8 cellular contexts compared by ENCODE assay signal in the genomic region with DNA sequence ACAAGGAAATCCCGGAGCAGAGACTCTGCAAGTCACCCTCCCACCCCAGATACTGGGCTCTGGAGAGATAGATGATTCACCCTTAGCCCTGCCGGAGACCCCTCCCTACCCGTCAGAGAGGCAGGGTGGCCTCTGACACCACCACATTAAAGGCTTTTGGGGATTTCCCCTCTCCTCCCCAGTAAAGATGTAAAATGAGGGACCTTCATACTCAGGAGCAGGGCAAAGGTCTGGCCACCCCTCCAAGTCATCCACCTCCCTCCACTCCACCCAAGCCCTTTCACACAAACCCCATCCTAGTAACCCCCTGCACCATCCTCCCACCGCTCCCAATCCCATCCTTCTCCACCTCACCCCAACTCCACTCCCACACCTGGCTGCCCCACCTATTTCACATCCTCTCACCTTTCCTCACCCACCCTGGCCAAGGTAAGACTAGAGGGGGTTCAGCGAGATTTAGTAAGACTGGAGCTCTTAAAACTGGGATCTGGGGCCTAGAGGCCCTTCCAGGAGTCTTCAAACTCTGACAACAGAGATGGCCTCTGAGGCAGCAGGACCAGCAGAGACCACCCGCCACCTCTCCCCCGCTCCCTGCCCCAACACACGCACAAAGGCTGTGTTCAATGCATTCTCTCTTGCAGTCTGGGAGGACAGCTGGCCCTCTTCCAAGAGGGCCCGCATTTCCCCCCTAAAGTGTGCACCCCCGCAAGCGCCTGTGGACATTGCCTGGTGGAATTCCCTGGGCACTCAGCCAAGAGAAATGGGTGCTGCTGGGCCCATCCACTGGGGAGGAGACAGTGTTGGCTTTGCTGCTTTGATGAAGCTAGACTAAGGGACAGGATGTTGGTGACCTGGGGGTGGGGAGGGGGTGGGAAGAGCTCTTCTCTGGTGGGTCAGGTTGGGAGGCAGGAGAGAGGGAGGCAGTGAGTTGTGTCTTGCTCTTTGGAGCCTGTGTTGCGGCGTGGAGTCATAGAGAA. TPM values are rescaled to one million over a fixed set of nuclear protein-coding genes. Genes with fewer than 3 reads are reported as not detected.
DNase-seq lines count a peak whose midpoint lies in the region; ATAC-seq, FAIRE-seq and TF ChIP-seq lines count a peak whose summit lies in the region.

No MANE protein-coding gene starts in this region.

- peak overlapping the region; percentile 80 for H3K4me2 ChIP-seq in osteoblast (ENCODE audit: insufficient read depth, low read length)

- no peak overlapping the region for H2AFZ ChIP-seq in osteoblast (ENCODE audit: low read length)

- peak overlapping the region; percentile 94 for H3K4me3 Mint-ChIP-seq in T-helper 2 cell treated with Interferon-gamma antibody and Interleukin-4, amounts not matched to agents 5 μg/mL and 100 μg/mL, for 36 hours

- no peak for TF ChIP-seq POLR2A in uterus (IDR thresholded peaks at IDR 0.05)

- H3K36me3 Mint-ChIP-seq in T-helper 2 cell treated with Interferon-gamma antibody and Interleukin-4, amounts not matched to agents 5 μg/mL and 100 μg/mL, for 36 hours (ENCODE audit: low read depth), result peaks cover 2% of the 10 kb centered on the region

- H3K79me2 ChIP-seq in osteoblast (ENCODE audit: insufficient read depth, low read length), result no peaks in the 10 kb centered on the region

- H3K27me3 Mint-ChIP-seq in T-helper 2 cell treated with Interferon-gamma antibody and Interleukin-4, amounts not matched to agents 5 μg/mL and 100 μg/mL, for 36 hours (ENCODE audit: low read depth), result peaks cover 3% of the 10 kb centered on the region

- no peaks in the 10 kb centered on the region for H3K9me3 Mint-ChIP-seq in T-helper 2 cell treated with Interferon-gamma antibody and Interleukin-4, amounts not matched to agents 5 μg/mL and 100 μg/mL, for 36 hours

- no peaks in the 10 kb centered on the region for H3K36me3 ChIP-seq in bronchial epithelial cell (ENCODE audit: control insufficient read depth, insufficient read depth, low read length)
- H3K36me3 ChIP-seq in osteoblast (ENCODE audit: insufficient read depth, low read length), result no peaks in the 10 kb centered on the region
- H3K36me3 ChIP-seq in uterus, result no peaks in the 10 kb centered on the region

- peaks cover 13% of the 10 kb centered on the region for H3K4me1 Mint-ChIP-seq in T-helper 2 cell treated with Interferon-gamma antibody and Interleukin-4, amounts not matched to agents 5 μg/mL and 100 μg/mL, for 36 hours (ENCODE audit: low read depth)

- intact Hi-C loops in uterus (cut with DNase I; ENCODE audit: low total_unique reads), result no loop called here

- no peak for FAIRE-seq in bronchial epithelial cell (lab: Jason Lieb, UNC)

- no peaks in the 10 kb centered on the region for H3K9me3 ChIP-seq in osteoblast (ENCODE audit: low read depth, low read length)
- no peaks in the 10 kb centered on the region for H3K9me3 ChIP-seq in uterus

- CTCF ChIA-PET in GM10248 (lab: Yijun Ruan, JAX), result interaction anchor here (1.5 to 4.0 kb wide), 3 partner anchors 10 to 204 kb away, joined by 4 to 17 read pairs (median 7); no protein-coding TSS in a partner anchor

- H3K4me3 ChIP-seq in bronchial epithelial cell (ENCODE audit: low read depth, low read length) (no peak overlapping the region), osteoblast (ENCODE audit: insufficient read depth, low read length) (peak overlapping the region; percentile 76), uterus (peak overlapping the region; percentile 52 to 68)

- DNase-seq in GM10248 (ENCODE audit: extremely low spot score) (peak; percentile 34), bronchial epithelial cell (ENCODE audit: low read depth) (peak; percentile 5), osteoblast (ENCODE audit: insufficient read length, low spot score, missing footprints) (no peak), uterus (no peak), H4 (ENCODE audit: low spot score) (no peak), Ammon's horn (ENCODE audit: low spot score) (no peak)
- peak; percentile 63 for DNase-seq in T-helper 2 cell treated with Interferon-gamma antibody and Interleukin-4, amounts not matched to agents 5 μg/mL and 100 μg/mL, for 36 hours (ENCODE audit: low spot score)

- peaks cover 27% of the 10 kb centered on the region for H3K4me1 ChIP-seq in osteoblast (ENCODE audit: insufficient read depth, low read length)
- H3K4me1 ChIP-seq in uterus, result no peaks in the 10 kb centered on the region

- H4K20me1 ChIP-seq in osteoblast (ENCODE audit: insufficient read depth, low read length), result peaks cover 4% of the 10 kb centered on the region

- POLR2A ChIA-PET in GM10248 (lab: Yijun Ruan, JAX), result no interaction called here

- H3K27ac Mint-ChIP-seq in T-helper 2 cell treated with Interferon-gamma antibody and Interleukin-4, amounts not matched to agents 5 μg/mL and 100 μg/mL, for 36 hours, result peak overlapping the region; percentile 94

- H3K27me3 ChIP-seq in bronchial epithelial cell (ENCODE audit: control insufficient read depth, insufficient read depth, low read length), result no peaks in the 10 kb centered on the region
- H3K27me3 ChIP-seq in osteoblast (ENCODE audit: insufficient read depth, low read length), result no peaks in the 10 kb centered on the region
- H3K27me3 ChIP-seq in uterus, result no peaks in the 10 kb centered on the region

- ATAC-seq in GM19395 (IDR thresholded peaks at IDR 0.05; ENCODE audit: unreplicated experiment), result no peak

- TF ChIP-seq CTCF in GM10248 (IDR thresholded peaks at IDR 0.05; ENCODE audit: control extremely low read depth, extremely low read depth, low read depth, missing control alignments) (no peak), bronchial epithelial cell (IDR thresholded peaks at IDR 0.05; ENCODE audit: insufficient read depth, low read length, severe bottlenecking) (no peak), osteoblast (IDR thresholded peaks at IDR 0.05; ENCODE audit: extremely low read depth, low read depth, low read length) (no peak), uterus (IDR thresholded peaks at IDR 0.05) (no peak)

- H3K27ac ChIP-seq in osteoblast (ENCODE audit: low read depth, low read length) (no peak overlapping the region), uterus (no peak overlapping the region)

RNA-seq across cellular contexts. Expression of a gene that starts 1.1 kb away (rescaled TPM):
- total RNA-seq in bronchial epithelial cell, result 1.4 and 2.6 TPM in 2 replicates
- total RNA-seq in osteoblast, result 5.9 and 6.5 TPM in 2 replicates
- 10 to 100 TPM in 1 of 4 donors, 1 to 10 TPM in 3; 1.0 to 11.0 (median 6.7) TPM for total RNA-seq in uterus
- 0.99 and 2.0 TPM in 2 replicates for total RNA-seq in H4 (2014; rRNA removed; shearing (Covaris generic))

RNA-seq across cellular contexts. Expression of a gene that starts 54.0 kb away (rescaled TPM):
- total RNA-seq in bronchial epithelial cell (14.5 and 21.0 TPM in 2 replicates), osteoblast (24.5 and 46.0 TPM in 2 replicates), uterus (10 to 100 TPM; 20.2 to 70.3 (median 45.4) TPM)
- total RNA-seq in H4 (2014; rRNA removed; shearing (Covaris generic)), result 16.1 and 17.1 TPM in 2 replicates

Comparison
In these comparisons a context has a peak if more than half of its experiments do, and no peak if none do; other contexts are left out.
1. DNase-seq: peak in GM10248 (single experiment), T-helper 2 cell treated with Interferon-gamma antibody and Interleukin-4, amounts not matched to agents 5 μg/mL and 100 μg/mL, for 36 hours (single experiment) and bronchial epithelial cell (single experiment); none in osteoblast (single experiment), uterus (0 of 2), H4 (single experiment) and Ammon's horn (single experiment).